ENCODE assay signal across 12 cellular contexts in the genomic region with DNA sequence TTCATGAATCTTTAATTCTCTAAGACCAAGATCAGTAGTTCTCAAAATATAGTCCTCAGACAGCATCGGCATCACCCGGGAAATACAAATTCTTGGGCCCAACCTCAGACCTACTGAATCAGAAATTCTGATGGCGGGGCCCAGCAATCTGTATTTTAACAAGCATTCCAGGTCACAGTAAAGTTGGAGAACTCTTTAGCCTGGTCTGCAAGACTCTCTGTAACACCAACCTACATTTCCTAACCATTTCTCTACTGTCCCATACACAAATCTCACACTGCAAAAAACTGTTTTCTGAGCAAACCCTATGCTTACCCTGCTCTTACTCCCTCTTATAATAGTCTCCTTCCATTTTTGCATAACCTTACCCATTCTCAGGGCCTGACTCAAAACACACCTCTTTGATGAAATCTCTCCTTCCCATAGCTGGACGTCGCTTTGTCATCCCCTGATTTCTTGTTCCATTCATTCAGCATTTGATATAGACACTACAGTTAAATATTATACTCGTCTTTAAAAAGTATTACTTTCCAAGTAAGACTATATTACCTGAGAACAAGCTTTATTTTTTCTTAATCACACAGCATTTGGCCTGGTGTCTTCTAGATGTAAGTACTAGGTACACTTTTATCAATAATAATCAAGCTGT.
DNase-seq lines count a peak whose midpoint lies in the region; ATAC-seq, FAIRE-seq and TF ChIP-seq lines count a peak whose summit lies in the region.
"Had no signal": no experiment of that assay in that cellular context is flagged by ENCODE, and none has a peak within 500 bp of the region (broad histone marks: within the 10 kb centered on the region; RNA-seq: fewer than 3 reads in every experiment).

No MANE protein-coding gene starts in this region.

- peak overlapping the region in 1 of 2 donors; percentile 55 for H3K27ac ChIP-seq in small intestine (ENCODE audit: low read depth in 1 of 2, low read length in 1 of 2)
- H3K27ac ChIP-seq in esophagus squamous epithelium, result no peak overlapping the region

- FAIRE-seq in small intestine (lab: Jason Lieb, UNC), result no peak

- H3K4me1 ChIP-seq in small intestine (ENCODE audit: control insufficient read depth in 2 of 2, insufficient read depth in 1 of 2, low read depth in 1 of 2, low read length in 1 of 2) (no peaks in the 10 kb centered on the region), esophagus squamous epithelium (no peaks in the 10 kb centered on the region)

- intact Hi-C loops in esophagus squamous epithelium (cut with DNase I), result no loop called here

- ATAC-seq in GM21576 (IDR thresholded peaks at IDR 0.05; ENCODE audit: unreplicated experiment) (peak; percentile 48), HG03342 (IDR thresholded peaks at IDR 0.05; ENCODE audit: unreplicated experiment) (peak; percentile 57)
- ATAC-seq in stimulated activated naive CD8-positive, alpha-beta T cell treated with anti-CD3 and anti-CD28 coated beads, Interleukin-15, Interleukin-2, amounts not matched to agents 100 U/mL and 50 U/mL, for 24 hours, result peak; percentile 62

- H3K4me3 ChIP-seq in small intestine (ENCODE audit: low read depth in 1 of 2, low read length in 2 of 2), result no peak overlapping the region
- no peak overlapping the region for H3K4me3 ChIP-seq in esophagus squamous epithelium

- no peak for TF ChIP-seq CTCF in esophagus squamous epithelium (IDR thresholded peaks at IDR 0.05)

- H3K36me3 ChIP-seq in small intestine (ENCODE audit: control insufficient read depth in 2 of 2, insufficient read depth in 2 of 2, low read length in 2 of 2) (peaks cover 2 to 4% of the 10 kb centered on the region in 2 donors), esophagus squamous epithelium (peaks cover 0 to 91% (median 12%) of the 10 kb centered on the region in 3 donors)

- DNase-seq in stimulated activated CD4-positive, alpha-beta T cell treated with anti-CD3 and anti-CD28 coated beads, Interleukin-15, amount 100 ng/mL, for 24 hours, result peak; percentile 16
- DNase-seq in stimulated activated CD4-positive, alpha-beta T cell treated with anti-CD3 and anti-CD28 coated beads, Interleukin-2, amount 100 ng/mL, for 48 hours, result no peak
- DNase-seq in stimulated activated naive CD8-positive, alpha-beta T cell treated with anti-CD3 and anti-CD28 coated beads, Interleukin-15, Interleukin-2, amounts not matched to agents 100 U/mL and 50 U/mL, for 24 hours, result no peak
- DNase-seq in NAMALWA (ENCODE audit: low spot score), result no peak
- no peak for DNase-seq in small intestine
- no peak for DNase-seq in esophagus squamous epithelium (lab: John Stamatoyannopoulos, UW)
- DNase-seq: erythroblast, NCI-H2029 treated with DMSO at 0.1 percent for 48 hours, nucleus accumbens, SIG-M5 had no signal

- 83 to 88% (median 84%) methylated on average over 6 of the region's 6 CpGs for WGBS in small intestine, 3 donors
- WGBS in esophagus squamous epithelium, 2 donors, result 79 to 86% methylated on average over 6 of the region's 6 CpGs

- no peaks in the 10 kb centered on the region for H3K9me3 ChIP-seq in small intestine (ENCODE audit: control insufficient read depth, low read depth)
- no peaks in the 10 kb centered on the region for H3K9me3 ChIP-seq in esophagus squamous epithelium

- TF ChIP-seq POLR2A in esophagus squamous epithelium (IDR thresholded peaks at IDR 0.05), result no peak

- H3K27me3 ChIP-seq in small intestine (ENCODE audit: control insufficient read depth in 2 of 2, insufficient read depth in 2 of 2, low read length in 2 of 2) (no peaks in the 10 kb centered on the region), esophagus squamous epithelium (no peaks in the 10 kb centered on the region)
